Comparison of ENCODE assay signal across 19 cellular contexts in the genomic region with DNA sequence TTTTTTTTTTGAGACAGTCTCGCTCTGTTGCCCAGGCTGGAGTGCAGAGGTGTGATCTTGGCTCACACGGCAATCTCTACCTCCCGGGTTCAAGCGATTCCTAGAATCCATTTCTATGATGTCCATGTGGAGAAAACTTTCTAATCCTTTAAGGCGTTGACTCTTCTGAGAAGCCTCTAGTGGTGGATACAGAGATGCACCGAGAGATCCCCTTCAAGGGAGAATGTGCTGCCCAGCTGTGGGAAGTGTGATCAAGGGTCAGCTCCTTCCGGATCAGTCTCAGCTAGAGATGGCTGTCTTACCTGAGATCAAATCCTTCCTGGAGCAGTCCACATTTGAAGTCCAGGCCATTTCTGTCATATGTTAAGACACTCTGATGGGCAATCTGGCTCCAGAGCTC.
DNase-seq lines count a peak whose midpoint lies in the region; ATAC-seq and TF ChIP-seq lines count a peak whose summit lies in the region.
"Had no signal": no experiment of that assay in that cellular context is flagged by ENCODE, and none has a peak within 500 bp of the region (broad histone marks: within the 10 kb centered on the region; RNA-seq: fewer than 3 reads in every experiment).

No MANE protein-coding gene starts in this region.

- DNase-seq in EH (ENCODE audit: low read depth): peak; percentile 4
- DNase-seq in HT-29 (ENCODE audit: low spot score): peak; percentile 27
- peak; percentile 32 for DNase-seq in choroid plexus epithelial cell (ENCODE audit: low read depth)
- peak; percentile 3 for DNase-seq in iris pigment epithelial cell (ENCODE audit: low read depth)
- DNase-seq in OCI-M1 (lab: John Stamatoyannopoulos, UW): no peak
- no peak for DNase-seq in stimulated activated CD4-positive, alpha-beta T cell treated with anti-CD3 and anti-CD28 coated beads, Interleukin-15, amount 100 ng/mL, for 24 hours
- DNase-seq: activated CD4-positive, CD25-positive, alpha-beta regulatory T cell treated with anti-CD3 and anti-CD28 coated beads, Interleukin-2, amount 50 U/mL, for 72 hours; activated T-cell treated with anti-CD3 and anti-CD28 coated beads, Interleukin-2, amount 50 U/mL, for 48 hours; cortex of kidney; DMS153; left lung; NCI-H1417 treated with DMSO at 0.1 percent for 48 hours; NCI-H69; SJCRH30; stimulated activated CD4-positive, alpha-beta T cell treated with anti-CD3 and anti-CD28 coated beads, Interleukin-4, amount 100 ng/mL, for 4 hours; upper lobe of right lung had no signal

- ATAC-seq in GM18867 (IDR thresholded peaks at IDR 0.05; ENCODE audit: unreplicated experiment) (no peak), GM21717 (IDR thresholded peaks at IDR 0.05; ENCODE audit: unreplicated experiment) (no peak)
- ATAC-seq: activated naive CD4-positive, alpha-beta T cell treated with anti-CD3 and anti-CD28 coated beads, Interleukin-2, amount 50 U/mL, for 72 hours; left lung; upper lobe of right lung had no signal

- H3K4me3 ChIP-seq in choroid plexus epithelial cell (ENCODE audit: low read depth, low read length): no peak overlapping the region
- H3K4me3 ChIP-seq: left lung, SJCRH30, upper lobe of right lung had no signal

- TF ChIP-seq CTCF in choroid plexus epithelial cell (conservative IDR thresholded peaks at IDR 0.05; ENCODE audit: low read depth, low read length): peak; percentile 50

Comparison
In these comparisons a context has a peak if more than half of its experiments do, and no peak if none do; other contexts are left out.
1. DNase-seq: peak in EH (single experiment), HT-29 (single experiment), choroid plexus epithelial cell (single experiment) and iris pigment epithelial cell (single experiment); none in OCI-M1 (single experiment) and stimulated activated CD4-positive, alpha-beta T cell treated with anti-CD3 and anti-CD28 coated beads, Interleukin-15, amount 100 ng/mL, for 24 hours (single experiment).